Comparison of ENCODE assay signal across 8 cellular contexts in genomic region chr10:122374859-122375721, GRCh38. TPM values are rescaled to one million over a fixed set of nuclear protein-coding genes. Genes with fewer than 3 reads are reported as not detected.
DNase-seq lines count a peak whose midpoint lies in the region; ATAC-seq and TF ChIP-seq lines count a peak whose summit lies in the region.

No MANE protein-coding gene starts in this region.

- no peaks in the 10 kb centered on the region for H3K36me3 ChIP-seq in SJCRH30
- H3K36me3 ChIP-seq in ovary: no peaks in the 10 kb centered on the region
- H3K36me3 ChIP-seq in thymus (ENCODE audit: control insufficient read depth, insufficient read depth): no peaks in the 10 kb centered on the region

- ATAC-seq in CD4-positive, alpha-beta T cell (ENCODE audit: poor library complexity): peak; percentile 47
- ATAC-seq in GM19372 (IDR thresholded peaks at IDR 0.05; ENCODE audit: low read depth, unreplicated experiment): peak; percentile 35
- ATAC-seq in HG03457 (IDR thresholded peaks at IDR 0.05; ENCODE audit: unreplicated experiment): peak; percentile 42

- H3K4me1 ChIP-seq in SJCRH30: peaks cover 2% of the 10 kb centered on the region; the same call in 1 of the 2 replicates
- H3K4me1 ChIP-seq in ovary (ENCODE audit: insufficient read depth): peaks cover 5% of the 10 kb centered on the region
- peaks cover 7% of the 10 kb centered on the region for H3K4me1 ChIP-seq in thymus (ENCODE audit: control insufficient read depth, insufficient read depth, low read length)

- H3K27ac Mint-ChIP-seq in CD4-positive, alpha-beta T cell: peak overlapping the region; percentile 94
- peak overlapping the region; percentile 98 for H3K27ac Mint-ChIP-seq in activated naive CD8-positive, alpha-beta T cell

- peak overlapping the region; percentile 87 for H3K27ac ChIP-seq in CD4-positive, alpha-beta T cell (ENCODE audit: low read depth, low read length)
- H3K27ac ChIP-seq in SJCRH30: no peak overlapping the region; the same call in 1 of the 2 replicates
- H3K27ac ChIP-seq in ovary: peak overlapping the region; percentile 96 to 99
- peak overlapping the region; percentile 89 for H3K27ac ChIP-seq in thymus (ENCODE audit: low read depth)

- peaks cover 9% of the 10 kb centered on the region for H3K27me3 Mint-ChIP-seq in CD4-positive, alpha-beta T cell
- H3K27me3 Mint-ChIP-seq in activated naive CD8-positive, alpha-beta T cell: no peaks in the 10 kb centered on the region

- peak; percentile 29 to 83 (median 54) for DNase-seq in CD4-positive, alpha-beta T cell
- DNase-seq in SJCRH30 (peak; percentile 43 to 55), head of caudate nucleus (peak in 40 of 42 donors; percentile 14 to 81 (median 54)), ovary (peak; percentile 55 to 80 (median 73))

- H3K4me3 Mint-ChIP-seq in CD4-positive, alpha-beta T cell: peak overlapping the region; percentile 92
- H3K4me3 Mint-ChIP-seq in activated naive CD8-positive, alpha-beta T cell: peak overlapping the region; percentile 95

- no peaks in the 10 kb centered on the region for H3K9me3 ChIP-seq in CD4-positive, alpha-beta T cell (ENCODE audit: control insufficient read depth, low read length)
- H3K9me3 ChIP-seq in SJCRH30 (replicated peaks) (peaks cover 3% of the 10 kb centered on the region; the same call in 1 of the 2 replicates), ovary (no peaks in the 10 kb centered on the region), thymus (ENCODE audit: control insufficient read depth) (no peaks in the 10 kb centered on the region)

- intact Hi-C loops in CD4-positive, alpha-beta T cell (cut with DNase I, micrococcal nuclease): loop anchor here (1.0 to 10.0 kb wide), 11 partner anchors 18 to 779 kb away; partner anchors contain the start of genes BUB3 (in 2 of the 2), ACADSB (in 1 of the 2), C10orf88 (in 1 of the 2) and FAM24B (in 1 of the 2)
- intact Hi-C loops in head of caudate nucleus (cut with DNase I): loop anchor here (10.0 kb wide), 1 partner anchor 50 kb away; no protein-coding TSS in a partner anchor
- intact Hi-C loops in ovary (cut with DNase I): loop anchor here in 2 of 4 donors (2.0 to 10.0 kb wide), 2 partner anchors 32 to 70 kb away; no protein-coding TSS in a partner anchor

- H3K9me3 Mint-ChIP-seq in CD4-positive, alpha-beta T cell: no peaks in the 10 kb centered on the region
- peaks cover 4% of the 10 kb centered on the region for H3K9me3 Mint-ChIP-seq in activated naive CD8-positive, alpha-beta T cell (ENCODE audit: low read depth)

- TF ChIP-seq CTCF in CD4-positive, alpha-beta T cell (IDR thresholded peaks at IDR 0.05): no peak
- TF ChIP-seq CTCF in ovary (IDR thresholded peaks at IDR 0.05): no peak

- H3K27me3 ChIP-seq in CD4-positive, alpha-beta T cell (ENCODE audit: control insufficient read depth, insufficient read depth, low read length): no peaks in the 10 kb centered on the region
- no peaks in the 10 kb centered on the region for H3K27me3 ChIP-seq in SJCRH30
- no peaks in the 10 kb centered on the region for H3K27me3 ChIP-seq in ovary
- H3K27me3 ChIP-seq in thymus (ENCODE audit: control insufficient read depth, insufficient read depth): peaks cover 20% of the 10 kb centered on the region

- 0 to 1% (median 0%) methylated on average over 14 to 93 of the region's 93 CpGs for WGBS in ovary, 3 donors
- WGBS in thymus: 1% methylated on average over 93 of the region's 93 CpGs

- H3K4me3 ChIP-seq in SJCRH30 (peak overlapping the region; percentile 66), ovary (peak overlapping the region; percentile 88), thymus (ENCODE audit: low read length) (peak overlapping the region; percentile 82)

- H3K4me1 Mint-ChIP-seq in CD4-positive, alpha-beta T cell (ENCODE audit: low read depth): peaks cover 56% of the 10 kb centered on the region
- peaks cover 48% of the 10 kb centered on the region for H3K4me1 Mint-ChIP-seq in activated naive CD8-positive, alpha-beta T cell (ENCODE audit: low read depth)

- peaks cover 21% of the 10 kb centered on the region for H3K36me3 Mint-ChIP-seq in CD4-positive, alpha-beta T cell (ENCODE audit: low read depth)
- H3K36me3 Mint-ChIP-seq in activated naive CD8-positive, alpha-beta T cell: peaks cover 7% of the 10 kb centered on the region

- CTCF ChIA-PET in CD4-positive, alpha-beta T cell (lab: Charles Lee): interaction anchor here (1.2 to 1.5 kb wide), 3 partner anchors 32 to 605 kb away, joined by 3 to 5 read pairs (median 4); partner anchors contain the start of gene PSTK

- no peak for TF ChIP-seq POLR2A in ovary (IDR thresholded peaks at IDR 0.05)

- no peak for TF ChIP-seq EP300 in ovary (IDR thresholded peaks at IDR 0.05)

- POLR2A ChIA-PET in CD4-positive, alpha-beta T cell (lab: Charles Lee): interaction anchor here (0.6 to 3.5 kb wide), 17 partner anchors 12 to 867 kb away, joined by 3 to 32 read pairs (median 11); partner anchors contain the start of gene BUB3

RNA-seq across cellular contexts. Expression of gene PLEKHA1, which starts 0.6 kb away (rescaled TPM):
- total RNA-seq in CD4-positive, alpha-beta T cell: 10 to 100 TPM; 24.9 to 26.8 TPM
- total RNA-seq in SJCRH30 (2014; rRNA removed; shearing (Covaris generic)): 26.6 and 31.9 TPM in 2 replicates
- total RNA-seq in ovary: 10 to 100 TPM; 22.0 to 31.1 (median 28.4) TPM
- polyA plus RNA-seq in ovary (10 to 100 TPM; 16.7 to 19.1 TPM), thymus (28.2 TPM)
